8 cellular contexts compared by ENCODE assay signal in genomic region chr17:30290696-30291570, GRCh38. TPM values are rescaled to one million over a fixed set of nuclear protein-coding genes. Genes with fewer than 3 reads are reported as not detected.
DNase-seq lines count a peak whose midpoint lies in the region; ATAC-seq and TF ChIP-seq lines count a peak whose summit lies in the region.

No MANE protein-coding gene starts in this region.

- TF ChIP-seq CTCF in 22Rv1 (IDR thresholded peaks at IDR 0.05) (no peak), GM12875 (IDR thresholded peaks at IDR 0.05; ENCODE audit: borderline replicate concordance, insufficient read depth, low read depth, low read length) (no peak)

- no peaks in the 10 kb centered on the region for H3K9me3 ChIP-seq in SJCRH30 (replicated peaks)
- no peaks in the 10 kb centered on the region for H3K9me3 ChIP-seq in skeletal muscle satellite cell (replicated peaks; ENCODE audit: low read length)

- peak overlapping the region; percentile 86 for H3K4me2 ChIP-seq in skeletal muscle satellite cell (ENCODE audit: low read length)

- H3K4me1 ChIP-seq in SJCRH30 (peaks cover 6% of the 10 kb centered on the region), skeletal muscle satellite cell (ENCODE audit: control insufficient read depth, insufficient read depth, low read length) (peaks cover 13% of the 10 kb centered on the region)

- H3K36me3 ChIP-seq in SJCRH30 (peaks cover 40% of the 10 kb centered on the region), skeletal muscle satellite cell (ENCODE audit: insufficient read depth, low read length) (peaks cover 27% of the 10 kb centered on the region)

- H3K27me3 ChIP-seq in SJCRH30 (no peaks in the 10 kb centered on the region), skeletal muscle satellite cell (ENCODE audit: control insufficient read depth, insufficient read depth, low read length) (peaks cover 7% of the 10 kb centered on the region)

- H3K4me3 ChIP-seq in GM12875 (ENCODE audit: low read depth, low read length) (peak overlapping the region; percentile 70), SJCRH30 (peak overlapping the region; percentile 91), iPS-11a (ENCODE audit: low read depth, low read length) (peak overlapping the region; percentile 61), skeletal muscle satellite cell (ENCODE audit: low read length) (peak overlapping the region; percentile 81)

- H3K27ac ChIP-seq in 22Rv1: peak overlapping the region; percentile 57
- peak overlapping the region; percentile 78 for H3K27ac ChIP-seq in SJCRH30

- H3K9ac ChIP-seq in skeletal muscle satellite cell (ENCODE audit: low read depth, low read length): peak overlapping the region; percentile 88

- ATAC-seq in HG03442 (IDR thresholded peaks at IDR 0.05; ENCODE audit: unreplicated experiment): peak; percentile 32

- DNase-seq in SJCRH30 (peak; percentile 73 to 77), amniotic epithelial cell (ENCODE audit: low read depth) (peak; percentile 29), NCI-H187 (lab: John Stamatoyannopoulos, UW) (no peak)

RNA-seq across cellular contexts. Expression of gene BLMH, which starts 0.8 kb away (rescaled TPM):
- total RNA-seq in SJCRH30 (2014; rRNA removed; shearing (Covaris generic)): 92.6 and 92.8 TPM in 2 replicates
- total RNA-seq in skeletal muscle satellite cell (2012; rRNA removed): 22.9 and 29.2 TPM in 2 replicates

RNA-seq across cellular contexts. Expression of gene TMIGD1, which starts 42.9 kb away (rescaled TPM):
- total RNA-seq in SJCRH30 (2014; rRNA removed; shearing (Covaris generic)): not detected in 2 replicates
- total RNA-seq in skeletal muscle satellite cell (2012; rRNA removed): not detected in 2 replicates

RNA-seq across cellular contexts. Expression of gene SLC6A4, which starts 55.4 kb away (rescaled TPM):
- 0.16 TPM in 1 of 2 replicates, not detected in the other for total RNA-seq in SJCRH30 (2014; rRNA removed; shearing (Covaris generic))
- total RNA-seq in skeletal muscle satellite cell (2012; rRNA removed): 0.44 TPM in 1 of 2 replicates, not detected in the other

Comparison
In these comparisons a context has a peak if more than half of its experiments do, and no peak if none do; other contexts are left out.
1. DNase-seq: peak in SJCRH30 (2 of 2) and amniotic epithelial cell (single experiment); none in NCI-H187 (0 of 2).
2. Peak in every context shown above with its lines, with median percentiles within 50 percentile points of each other: H3K4me3 ChIP-seq.